In the genomic region with DNA sequence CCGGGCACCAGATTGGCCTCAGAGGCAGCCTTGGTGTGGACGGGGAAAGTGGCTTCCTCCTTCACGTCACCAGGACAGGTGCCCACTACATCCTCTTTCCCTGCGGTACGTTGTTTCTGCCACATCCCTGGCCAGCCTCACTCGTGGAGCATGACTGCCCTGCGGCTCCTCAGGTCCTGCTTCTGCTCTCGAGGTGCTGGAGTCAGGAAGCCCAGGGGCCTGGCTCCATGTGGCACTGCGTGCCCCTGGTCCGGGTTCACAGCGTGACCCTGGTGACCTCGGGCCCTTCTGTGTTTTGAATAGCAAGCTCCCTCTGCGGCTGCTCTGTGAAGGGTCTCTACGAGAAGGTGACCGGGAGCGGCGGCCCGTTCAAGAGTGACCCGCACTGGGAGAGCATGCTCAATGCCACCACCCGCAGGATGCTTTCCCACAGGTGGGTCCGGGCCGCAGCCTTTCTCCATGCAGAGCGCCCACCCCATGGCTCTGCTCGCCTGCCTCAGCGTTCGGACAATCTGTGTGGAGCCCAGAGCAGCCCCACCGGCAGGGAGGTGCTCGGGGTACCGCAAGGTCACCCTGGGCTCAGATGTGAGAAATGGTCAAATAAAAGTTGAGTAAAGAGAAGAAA, we compare ENCODE assay signal across 20 cellular contexts. TPM values are rescaled to one million over a fixed set of nuclear protein-coding genes. Genes with fewer than 3 reads are reported as not detected.
DNase-seq lines count a peak whose midpoint lies in the region; ATAC-seq and TF ChIP-seq lines count a peak whose summit lies in the region.
"Had no signal": no experiment of that assay in that cellular context is flagged by ENCODE, and none has a peak within 500 bp of the region (broad histone marks: within the 10 kb centered on the region; RNA-seq: fewer than 3 reads in every experiment).

No MANE protein-coding gene starts in this region.

- H3K27ac Mint-ChIP-seq in nephron progenitor cell, result peak overlapping the region; percentile 19
- H3K27ac Mint-ChIP-seq in stimulated activated naive B cell treated with anti-CD40 and anti-IgM and Interleukin-4, amounts not matched to agents 10 μg/mL and 1 μg/mL and 100 μg/mL, for 72 hours, result peak overlapping the region; percentile 69
- H3K27ac Mint-ChIP-seq: CD8-positive, alpha-beta T cell; GM23338; HFFc6 had no signal

- H3K4me3 Mint-ChIP-seq in nephron progenitor cell, result no peak overlapping the region
- no peak overlapping the region for H3K4me3 Mint-ChIP-seq in stimulated activated naive B cell treated with anti-CD40 and anti-IgM and Interleukin-4, amounts not matched to agents 10 μg/mL and 1 μg/mL and 100 μg/mL, for 72 hours
- H3K4me3 Mint-ChIP-seq: CD14-positive monocyte; CD8-positive, alpha-beta T cell; GM23338; HFFc6 had no signal

- H3K27me3 Mint-ChIP-seq in nephron progenitor cell (ENCODE audit: low read depth, poor library complexity), result peaks cover 4% of the 10 kb centered on the region
- no peaks in the 10 kb centered on the region for H3K27me3 Mint-ChIP-seq in stimulated activated naive B cell treated with anti-CD40 and anti-IgM and Interleukin-4, amounts not matched to agents 10 μg/mL and 1 μg/mL and 100 μg/mL, for 72 hours

- H3K9me3 Mint-ChIP-seq in nephron progenitor cell, result no peaks in the 10 kb centered on the region
- no peaks in the 10 kb centered on the region for H3K9me3 Mint-ChIP-seq in stimulated activated naive B cell treated with anti-CD40 and anti-IgM and Interleukin-4, amounts not matched to agents 10 μg/mL and 1 μg/mL and 100 μg/mL, for 72 hours
- H3K9me3 Mint-ChIP-seq: CD8-positive, alpha-beta T cell; GM23338; HFFc6 had no signal

- H3K36me3 Mint-ChIP-seq in nephron progenitor cell (ENCODE audit: low read depth), result peaks cover 27% of the 10 kb centered on the region
- peaks cover 52 to 54% of the 10 kb centered on the region in 2 donors for H3K36me3 Mint-ChIP-seq in stimulated activated naive B cell treated with anti-CD40 and anti-IgM and Interleukin-4, amounts not matched to agents 10 μg/mL and 1 μg/mL and 100 μg/mL, for 72 hours

- intact Hi-C loops in right cardiac atrium (cut with DNase I) (no loop called here), heart right ventricle (cut with DNase I) (no loop called here)

- H3K27ac ChIP-seq in right cardiac atrium (ENCODE audit: low read length) (no peak overlapping the region), heart right ventricle (no peak overlapping the region), WERI-Rb-1 (no peak overlapping the region)
- H3K27ac ChIP-seq: A549 had no signal

- TF ChIP-seq CTCF in heart right ventricle (IDR thresholded peaks at IDR 0.05), result no peak
- no peak for TF ChIP-seq CTCF in WERI-Rb-1 (IDR thresholded peaks at IDR 0.05; ENCODE audit: low read depth, low read length)
- no peak for TF ChIP-seq CTCF in nephron progenitor cell (IDR thresholded peaks at IDR 0.05)

- H3K27me3 ChIP-seq in right cardiac atrium (ENCODE audit: control insufficient read depth, insufficient read depth), result no peaks in the 10 kb centered on the region
- no peaks in the 10 kb centered on the region for H3K27me3 ChIP-seq in heart right ventricle
- H3K27me3 ChIP-seq in WERI-Rb-1 (ENCODE audit: insufficient read depth, low read depth, severe bottlenecking), result no peaks in the 10 kb centered on the region

- H3K4me1 ChIP-seq in right cardiac atrium (ENCODE audit: control insufficient read depth, insufficient read depth, low read length) (no peaks in the 10 kb centered on the region), heart right ventricle (no peaks in the 10 kb centered on the region)
- H3K4me1 ChIP-seq: A549, Caco-2 had no signal

- H3K4me3 ChIP-seq in right cardiac atrium (ENCODE audit: low read length), result no peak overlapping the region
- no peak overlapping the region for H3K4me3 ChIP-seq in heart right ventricle
- no peak overlapping the region for H3K4me3 ChIP-seq in WERI-Rb-1 (ENCODE audit: low read depth, low read length)
- H3K4me3 ChIP-seq: A549, GM23338 had no signal

- DNase-seq in right cardiac atrium, result peak in 2 of 3 donors; percentile 34 to 59
- no peak for DNase-seq in heart right ventricle
- peak; percentile 5 for DNase-seq in WERI-Rb-1
- DNase-seq in nephron progenitor cell, result no peak
- no peak for DNase-seq in stimulated activated naive B cell treated with anti-CD40 and anti-IgM and Interleukin-4, amounts not matched to agents 10 μg/mL and 1 μg/mL and 100 μg/mL, for 72 hours
- no peak for DNase-seq in GOT3 (lab: John Stamatoyannopoulos, UW)
- DNase-seq in NCI-H526 (lab: John Stamatoyannopoulos, UW), result no peak
- no peak for DNase-seq in COR-L47 (lab: John Stamatoyannopoulos, UW)
- DNase-seq: Caco-2; CD8-positive, alpha-beta T cell; DND-41; GDM1; HCEC 1CT; HFFc6 had no signal

- ATAC-seq in right cardiac atrium (no peak), heart right ventricle (no peak)
- no peak for ATAC-seq in stimulated activated naive B cell treated with anti-CD40 and anti-IgM and Interleukin-4, amounts not matched to agents 10 μg/mL and 1 μg/mL and 100 μg/mL, for 72 hours (replicated peaks)
- ATAC-seq: A549; CD8-positive, alpha-beta T cell; GM23338 had no signal

- H3K9me3 ChIP-seq in right cardiac atrium (ENCODE audit: control insufficient read depth, low read length) (no peaks in the 10 kb centered on the region), heart right ventricle (no peaks in the 10 kb centered on the region), WERI-Rb-1 (ENCODE audit: severe bottlenecking) (no peaks in the 10 kb centered on the region)
- H3K9me3 ChIP-seq: A549, Caco-2 had no signal

- no peaks in the 10 kb centered on the region for H3K4me1 Mint-ChIP-seq in nephron progenitor cell
- H3K4me1 Mint-ChIP-seq in stimulated activated naive B cell treated with anti-CD40 and anti-IgM and Interleukin-4, amounts not matched to agents 10 μg/mL and 1 μg/mL and 100 μg/mL, for 72 hours, result peaks cover 0 to under 1% of the 10 kb centered on the region in 2 donors
- H3K4me1 Mint-ChIP-seq: GM23338 had no signal

- WGBS in right cardiac atrium, result 92% methylated on average over 29 of the region's 29 CpGs
- WGBS in heart right ventricle, 2 donors, result 94% methylated on average over 29 of the region's 29 CpGs

- peaks cover 0 to 81% (median 42%) of the 10 kb centered on the region in 9 donors for H3K36me3 ChIP-seq in heart right ventricle
- H3K36me3 ChIP-seq in WERI-Rb-1, result peaks cover 9% of the 10 kb centered on the region

RNA-seq across cellular contexts. Expression of a gene that starts 13.5 kb away (rescaled TPM):
- 10 to 100 TPM; 11.6 to 23.8 (median 17.6) TPM for total RNA-seq in right cardiac atrium
- polyA plus RNA-seq in right cardiac atrium, result 15.5 TPM
- 10 to 100 TPM in 6 of 10 donors, 1 to 10 TPM in 4; 7.5 to 18.2 (median 12.5) TPM for total RNA-seq in heart right ventricle
- 10 to 100 TPM in 1 of 2 donors, 1 to 10 TPM in 1; 1.9 to 36.4 TPM for polyA plus RNA-seq in heart right ventricle
- total RNA-seq: CD8-positive, alpha-beta T cell; HT1080 had no signal
- polyA plus RNA-seq: CD14-positive monocyte had no signal

RNA-seq across cellular contexts. Expression of a gene that starts 18.2 kb away (rescaled TPM):
- total RNA-seq in right cardiac atrium, result 10 to 100 TPM in 1 of 4 donors, 1 to 10 TPM in 3; 3.5 to 11.3 (median 4.9) TPM
- polyA plus RNA-seq in right cardiac atrium, result 7.7 TPM
- total RNA-seq in heart right ventricle, result 10 to 100 TPM in 4 of 10 donors, 1 to 10 TPM in 6; 4.8 to 16.9 (median 9.1) TPM
- polyA plus RNA-seq in heart right ventricle, result 10 to 100 TPM in 1 of 2 donors, under 1 TPM in 1; 0.17 to 10.7 TPM
- total RNA-seq: CD8-positive, alpha-beta T cell; HFFc6; HT1080 had no signal
- polyA plus RNA-seq: AG04450, CD14-positive monocyte had no signal

RNA-seq across cellular contexts. Expression of a gene that starts 20.7 kb away (rescaled TPM):
- 10 to 100 TPM in 1 of 4 donors, 1 to 10 TPM in 3; 2.1 to 10.0 (median 2.3) TPM for total RNA-seq in right cardiac atrium
- 0.91 TPM for polyA plus RNA-seq in right cardiac atrium
- total RNA-seq in heart right ventricle, result 10 to 100 TPM in 1 of 10 donors, 1 to 10 TPM in 8, under 1 TPM in 1; 0.55 to 14.0 (median 3.2) TPM
- polyA plus RNA-seq in heart right ventricle, result 1 to 10 TPM in 1 of 2 donors, under 1 TPM in 1; 0.32 to 2.6 TPM
- total RNA-seq: CD8-positive, alpha-beta T cell; HFFc6 had no signal
- polyA plus RNA-seq: BJ, CD14-positive monocyte had no signal

RNA-seq across cellular contexts. Expression of a gene that starts 27.6 kb away (rescaled TPM):
- 100 to 1,000 TPM; 131 to 145 (median 139) TPM for total RNA-seq in right cardiac atrium
- polyA plus RNA-seq in right cardiac atrium, result 171 TPM
- total RNA-seq in heart right ventricle, result 100 to 1,000 TPM; 114 to 200 (median 161) TPM
- polyA plus RNA-seq in heart right ventricle, result 10 to 100 TPM; 70.5 to 97.9 TPM

RNA-seq across cellular contexts. Expression of a gene that starts 33.0 kb away (rescaled TPM):
- total RNA-seq in right cardiac atrium (10 to 100 TPM; 28.1 to 32.0 (median 30.2) TPM), heart right ventricle (10 to 100 TPM; 14.4 to 29.7 (median 20.4) TPM)
- polyA plus RNA-seq in right cardiac atrium (32.1 TPM), heart right ventricle (100 to 1,000 TPM in 1 of 2 donors, 10 to 100 TPM in 1; 21.3 to 139 TPM)

Comparison
In these comparisons a context has a peak if more than half of its experiments do, and no peak if none do; other contexts are left out.
1. DNase-seq: peak in right cardiac atrium (2 of 3) and WERI-Rb-1 (single experiment); none in heart right ventricle (0 of 2), nephron progenitor cell (single experiment), stimulated activated naive B cell treated with anti-CD40 and anti-IgM and Interleukin-4, amounts not matched to agents 10 μg/mL and 1 μg/mL and 100 μg/mL, for 72 hours (single experiment), GOT3 (single experiment), NCI-H526 (0 of 2) and COR-L47 (single experiment).